22 cellular contexts compared by ENCODE assay signal in genomic region chrX:143642426-143642825, GRCh38. TPM values are rescaled to one million over a fixed set of nuclear protein-coding genes. Genes with fewer than 3 reads are reported as not detected.
"Had no signal": no experiment of that assay in that cellular context is flagged by ENCODE, and none has a peak within 500 bp of the region (broad histone marks: within the 10 kb centered on the region; RNA-seq: fewer than 3 reads in every experiment).

No MANE protein-coding gene starts in this region.

- H3K27ac ChIP-seq: body of pancreas, PC-9, SJSA1 had no signal

- H3K9me3 ChIP-seq: body of pancreas, MG63, SJSA1, SK-N-SH had no signal

- ATAC-seq: activated CD8-positive, alpha-beta T cell treated with anti-CD3 and anti-CD28 coated beads, Interleukin-2, amount 10 ng/mL, durations not matched to agents 7 days and 5 days; body of pancreas had no signal

- H3K27me3 ChIP-seq: body of pancreas, MG63, SJSA1 had no signal

- H3K4me1 ChIP-seq: body of pancreas, SJSA1 had no signal

- DNase-seq: activated CD4-positive, alpha-beta T cell treated with anti-CD3 and anti-CD28 coated beads, Interleukin-2, amount 10 ng/mL, durations not matched to agents 7 days and 5 days; activated CD4-positive, alpha-beta T cell treated with anti-CD3 and anti-CD28 coated beads, Interleukin-2, amount 50 U/mL, for 48 hours; activated CD8-positive, alpha-beta T cell treated with anti-CD3 and anti-CD28 coated beads, Interleukin-2, amount 10 ng/mL, durations not matched to agents 7 days and 5 days; activated gamma-delta T cell; activated naive CD4-positive, alpha-beta T cell treated with Interleukin-2 at 50 U/mL for 16 hours; activated naive CD8-positive, alpha-beta T cell treated with anti-CD3 and anti-CD28 coated beads, Interleukin-2, amount 10 ng/mL, durations not matched to agents 7 days and 5 days; activated T-cell treated with anti-CD3 and anti-CD28 coated beads, Interleukin-2, amount 50 U/mL, for 24 hours; body of pancreas; central memory CD4-positive, alpha-beta T cell; MG63; NCI-H1092; NCI-H1436 treated with DMSO at 0.1 percent for 48 hours; NCI-H1694 treated with DMSO at 0.1 percent for 48 hours; NCI-H2029; NCI-H345; NCI-H524 treated with DMSO at 0.1 percent for 48 hours; PC-9; SHP77 treated with DMSO at 0.1 percent for 48 hours; SK-N-SH had no signal

- H3K4me3 ChIP-seq: body of pancreas, MG63, PC-9, SJSA1 had no signal

- H3K36me3 ChIP-seq: MG63, SJSA1 had no signal

RNA-seq across cellular contexts. Expression of gene SLITRK4, which starts 6.5 kb away (rescaled TPM):
- total RNA-seq: activated CD4-positive, alpha-beta T cell treated with anti-CD3 and anti-CD28 coated beads, Interleukin-2, amount 10 ng/mL, durations not matched to agents 7 days and 5 days; activated CD8-positive, alpha-beta T cell treated with anti-CD3 and anti-CD28 coated beads, Interleukin-2, amount 10 ng/mL, durations not matched to agents 7 days and 5 days; activated naive CD8-positive, alpha-beta T cell treated with anti-CD3 and anti-CD28 coated beads, Interleukin-2, amount 10 ng/mL, durations not matched to agents 7 days and 5 days; activated T-helper 2 cell treated with anti-CD3 and anti-CD28 coated beads, Interferon-gamma antibody, Interleukin-2, Interleukin-4, amounts not matched to agents 10 μg/mL and 5 μg/mL and 100 μg/mL, durations not matched to agents 14 hours and 24 hours and 36 hours; PC-9; RPMI7951; SJSA1 had no signal
